ENCODE assay signal across 1 cellular context in the genomic region with DNA sequence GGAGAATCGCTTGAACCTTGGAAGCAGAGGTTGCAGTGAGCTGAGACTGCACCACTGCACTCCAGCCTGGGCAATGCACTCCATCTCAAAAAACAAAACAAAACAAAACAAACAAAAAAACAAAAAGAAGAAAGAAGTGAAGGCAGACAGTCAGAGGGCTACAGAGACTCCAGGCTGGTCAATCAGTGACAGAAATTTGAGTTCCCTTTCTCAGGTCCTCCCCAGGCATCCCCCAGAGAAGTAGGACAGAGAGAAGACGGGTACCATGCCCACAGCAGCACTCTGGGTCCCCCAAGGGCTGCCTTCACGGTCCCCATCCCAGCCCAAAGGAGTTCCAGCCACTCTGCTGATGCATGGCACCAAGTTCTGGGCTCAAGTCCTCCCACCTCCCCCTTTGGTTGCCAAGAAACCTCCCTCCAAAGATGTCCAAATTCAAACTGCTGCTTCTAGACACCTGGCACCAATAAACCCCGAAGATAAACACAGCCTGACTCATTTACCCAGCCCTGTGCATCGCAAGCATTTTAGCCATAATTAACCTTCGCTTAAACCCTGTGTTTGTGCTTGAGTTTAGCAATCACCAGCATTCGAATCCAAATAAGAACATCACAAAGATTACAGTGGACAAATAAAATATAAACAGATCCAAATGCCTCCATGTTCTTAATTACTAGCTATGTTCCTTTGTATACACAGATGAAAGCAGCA.
TF ChIP-seq lines count a peak whose summit lies in the region.

No MANE protein-coding gene starts in this region.

TF ChIP-seq in GM12878, 131 proteins besides CTCF, POLR2A, EP300 and RAD21 (continued from another document):
- TF ChIP-seq, protein P1, sequence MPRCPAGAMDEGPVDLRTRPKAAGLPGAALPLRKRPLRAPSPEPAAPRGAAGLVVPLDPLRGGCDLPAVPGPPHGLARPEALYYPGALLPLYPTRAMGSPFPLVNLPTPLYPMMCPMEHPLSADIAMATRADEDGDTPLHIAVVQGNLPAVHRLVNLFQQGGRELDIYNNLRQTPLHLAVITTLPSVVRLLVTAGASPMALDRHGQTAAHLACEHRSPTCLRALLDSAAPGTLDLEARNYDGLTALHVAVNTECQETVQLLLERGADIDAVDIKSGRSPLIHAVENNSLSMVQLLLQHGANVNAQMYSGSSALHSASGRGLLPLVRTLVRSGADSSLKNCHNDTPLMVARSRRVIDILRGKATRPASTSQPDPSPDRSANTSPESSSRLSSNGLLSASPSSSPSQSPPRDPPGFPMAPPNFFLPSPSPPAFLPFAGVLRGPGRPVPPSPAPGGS (IDR thresholded peaks at IDR 0.05; ENCODE audit: borderline replicate concordance, insufficient read depth, low read depth, low read length, poor library complexity, severe bottlenecking), result peak; percentile 71
TF ChIP-seq in GM12878: peak in this region for 1.
